In the genomic region with DNA sequence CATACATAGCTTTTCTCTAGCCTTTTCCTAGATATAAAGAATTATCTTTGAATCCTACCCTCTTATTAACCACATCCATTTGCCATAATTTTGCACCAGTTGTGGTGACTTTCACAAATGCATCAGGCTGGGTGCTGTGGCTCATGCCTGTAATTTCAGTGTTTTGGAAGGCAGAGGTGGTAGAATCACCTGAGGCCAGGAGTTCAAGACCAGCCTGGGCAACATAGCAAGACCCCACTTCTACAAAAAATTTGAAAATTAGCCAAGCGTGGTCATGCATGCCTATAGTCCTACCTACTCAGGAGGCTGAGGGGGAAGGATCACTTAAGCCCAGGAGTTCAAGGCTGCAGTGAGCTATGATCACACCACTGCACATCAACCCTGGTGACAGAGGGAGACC, we compare ENCODE assay signal across 25 cellular contexts.
"Had no signal": no experiment of that assay in that cellular context is flagged by ENCODE, and none has a peak within 500 bp of the region (broad histone marks: within the 10 kb centered on the region; RNA-seq: fewer than 3 reads in every experiment).

No MANE protein-coding gene starts in this region.

- DNase-seq: colonic mucosa; cortex of kidney; effector CD8-positive, alpha-beta T cell; effector memory CD8-positive, alpha-beta T cell; endodermal cell; erythroblast; esophagus squamous epithelium; foreskin fibroblast; foreskin melanocyte; gastrocnemius medialis; glutamatergic neuron; head of caudate nucleus; heart right ventricle; hippocampal formation; left cardiac atrium; left lung; left ventricle myocardium superior; lower lobe of right lung; mesendoderm; midbrain had no signal

- H3K27me3 ChIP-seq: colonic mucosa, esophagus squamous epithelium, gastrocnemius medialis, heart right ventricle, left lung had no signal

- H3K4me3 ChIP-seq: colonic mucosa, esophagus squamous epithelium, gastrocnemius medialis, heart right ventricle, left lung, lower lobe of right lung had no signal

- H3K4me1 ChIP-seq: colonic mucosa, esophagus squamous epithelium, gastrocnemius medialis, heart right ventricle, left lung, lower lobe of right lung had no signal

- H3K27ac ChIP-seq: colonic mucosa, epithelial cell of prostate, esophagus squamous epithelium, gastrocnemius medialis, heart right ventricle, left lung, lower lobe of right lung had no signal

- ATAC-seq: effector memory CD8-positive, alpha-beta T cell; esophagus mucosa; gastrocnemius medialis; heart right ventricle; left cardiac atrium; left lung; left ventricle myocardium superior; lower lobe of right lung had no signal

- H3K36me3 ChIP-seq: colonic mucosa, esophagus squamous epithelium, gastrocnemius medialis, heart right ventricle, left lung, lower lobe of right lung had no signal

- FAIRE-seq: endometrium, islet of Langerhans, keratinocyte had no signal

- H3K9me3 ChIP-seq: colonic mucosa, esophagus squamous epithelium, gastrocnemius medialis, heart right ventricle, left lung, lower lobe of right lung had no signal
